ENCODE assay signal across 4 cellular contexts in genomic region chr7:140712392-140712791, GRCh38. TPM values are rescaled to one million over a fixed set of nuclear protein-coding genes. Genes with fewer than 3 reads are reported as not detected.
DNase-seq lines count a peak whose midpoint lies in the region; ATAC-seq, FAIRE-seq and TF ChIP-seq lines count a peak whose summit lies in the region.
"Not testable (repeated sequence)": the region's sequence is repeated elsewhere in the genome, so short reads cannot be mapped to it uniquely, and the experiment has no call there.

No MANE protein-coding gene starts in this region.

- BruUV-seq in K562 (replicated peaks; lab: Mats Ljungman, UMichigan) = not testable (repeated sequence)

- not testable (repeated sequence) for H3K79me2 ChIP-seq in K562 (ENCODE audit: control insufficient read depth, insufficient read depth, low read length)

- peaks cover 12% of the 10 kb centered on the region for H3K4me1 Mint-ChIP-seq in central memory CD8-positive, alpha-beta T cell
- peaks cover 37% of the 10 kb centered on the region in 2 donors for H3K4me1 Mint-ChIP-seq in natural killer cell

- TF ChIP-seq POLR2A in K562 (conservative IDR thresholded peaks at IDR 0.05) = not testable (repeated sequence)

- H3K9me3 Mint-ChIP-seq in central memory CD8-positive, alpha-beta T cell; natural killer cell: not testable (repeated sequence)

- not testable (repeated sequence) for H3K27me3 ChIP-seq in K562 (ENCODE audit: control insufficient read depth in 2 of 2, insufficient read depth in 2 of 2, low read length in 2 of 2)

- not testable (repeated sequence) for H2AFZ ChIP-seq in K562 (ENCODE audit: low read depth, low read length)

- POLR2A ChIA-PET in HEK293 (lab: Yijun Ruan, JAX); K562 (lab: Yijun Ruan, JAX): not testable (repeated sequence)

- in situ Hi-C loops in K562 (cut with MboI) = not testable (repeated sequence)

- not testable (repeated sequence) for FAIRE-seq in K562 (lab: Jason Lieb, UNC)

- not testable (repeated sequence) for H3K9ac ChIP-seq in K562 (ENCODE audit: insufficient read depth in 1 of 2, low read depth in 2 of 2, low read length in 2 of 2)

- not testable (repeated sequence) for H3K4me1 ChIP-seq in HEK293 (ENCODE audit: control insufficient read depth, insufficient read depth, low read length); K562 (replicated peaks in 1 of 2; ENCODE audit: control insufficient read depth in 2 of 2, insufficient read depth in 2 of 2, low read length in 2 of 2)

- intact Hi-C loops in K562 (cut with micrococcal nuclease); natural killer cell (cut with micrococcal nuclease): not testable (repeated sequence)

- ATAC-seq in K562; central memory CD8-positive, alpha-beta T cell (replicated peaks; ENCODE audit: extremely low read depth, poor library complexity, severe bottlenecking); natural killer cell: not testable (repeated sequence)

- CTCF ChIA-PET in HEK293 (lab: Yijun Ruan, JAX); K562 (lab: Yijun Ruan, JAX; ENCODE audit: low intra/inter-chr PET ratio): not testable (repeated sequence)

- H3K27ac ChIP-seq in HEK293 (ENCODE audit: extremely low read depth, low read depth, low read length); K562 (ENCODE audit: extremely low read depth, low read depth, low read length): not testable (repeated sequence)

- not testable (repeated sequence) for H3K36me3 Mint-ChIP-seq in central memory CD8-positive, alpha-beta T cell (ENCODE audit: insufficient read depth); natural killer cell

- not testable (repeated sequence) for H3K4me3 ChIP-seq in HEK293 (ENCODE audit: low read depth, low read length); K562

- DNase-seq in K562 (ENCODE audit: extremely low read depth in 1 of 4, low spot score in 3 of 4); central memory CD8-positive, alpha-beta T cell (ENCODE audit: low spot score in 2 of 2); natural killer cell: not testable (repeated sequence)

- not testable (repeated sequence) for TF ChIP-seq EP300 in K562 (IDR thresholded peaks at IDR 0.05; ENCODE audit: low read length)

- not testable (repeated sequence) for H3K9me1 ChIP-seq in K562 (ENCODE audit: control insufficient read depth, insufficient read depth, low read length)

- not testable (repeated sequence) for H3K27me3 Mint-ChIP-seq in central memory CD8-positive, alpha-beta T cell; natural killer cell (ENCODE audit: low read depth in 2 of 2)

- H3K36me3 ChIP-seq in HEK293 (ENCODE audit: control insufficient read depth in 2 of 2, insufficient read depth in 1 of 2, low read length in 2 of 2); K562 (ENCODE audit: control insufficient read depth, insufficient read depth, low read length): not testable (repeated sequence)

- peak overlapping the region; percentile 35 for H3K27ac Mint-ChIP-seq in central memory CD8-positive, alpha-beta T cell (ENCODE audit: low read depth)
- H3K27ac Mint-ChIP-seq in natural killer cell = peak overlapping the region in 1 of 2 donors; percentile 70

- TF ChIP-seq CTCF in HEK293 (tag by site-specific recombination; IDR thresholded peaks at IDR 0.05); K562 (IDR thresholded peaks at IDR 0.05 in 2 of 3, conservative IDR thresholded peaks at IDR 0.05 in 1 of 3; ENCODE audit: insufficient read depth in 2 of 3, low read depth in 1 of 3, low read length in 3 of 3); natural killer cell (IDR thresholded peaks at IDR 0.05): not testable (repeated sequence)

- not testable (repeated sequence) for TF ChIP-seq RAD21 in K562 (CRISPR knock-in tag; conservative IDR thresholded peaks at IDR 0.05 in 1 of 2, IDR thresholded peaks at IDR 0.05 in 1 of 2)

- H3K9me3 ChIP-seq in HEK293 (ENCODE audit: control insufficient read depth, insufficient read depth, low read depth, low read length); K562 (replicated peaks; ENCODE audit: control insufficient read depth, insufficient read depth, low read depth, low read length): not testable (repeated sequence)

- H3K4me2 ChIP-seq in K562 (ENCODE audit: insufficient read depth, low read length) = not testable (repeated sequence)

- not testable (repeated sequence) for H3K4me3 Mint-ChIP-seq in central memory CD8-positive, alpha-beta T cell
- peak overlapping the region; percentile 25 for H3K4me3 Mint-ChIP-seq in natural killer cell

- not testable (repeated sequence) for H4K20me1 ChIP-seq in K562 (replicated peaks; ENCODE audit: control insufficient read depth, insufficient read depth, low read length)

TF ChIP-seq in HEK293, 187 proteins besides CTCF, POLR2A, EP300 and RAD21:
- peak; percentile 51 for TF ChIP-seq ZNF529 (tag by site-specific recombination; IDR thresholded peaks at IDR 0.05; ENCODE audit: insufficient replicate concordance)

TF ChIP-seq in K562, 482 proteins besides CTCF, POLR2A, EP300 and RAD21:
- peak; percentile 96 for TF ChIP-seq ZNF507 (tag; conservative IDR thresholded peaks at IDR 0.05)
- TF ChIP-seq ZNF354B (CRISPR knock-in tag; IDR thresholded peaks at IDR 0.05) = peak; percentile 60; the same call in 1 of the 2 replicates

RNA-seq across cellular contexts. Expression of gene NDUFB2, which starts 15.9 kb away (rescaled TPM):
- total RNA-seq in K562 (2011; cell fraction: chromatin; rRNA removed; ENCODE audit: low replicate concordance) = 79.2 and 130 TPM in 2 replicates
- total RNA-seq in K562 (2011; cell fraction: nucleolus; rRNA removed) = 76.4 and 80.7 TPM in 2 replicates
- 109 and 165 TPM in 2 replicates for total RNA-seq in K562 (2011; cell fraction: nucleoplasm; rRNA removed)
- total RNA-seq in K562 (2014; rRNA removed) (303 and 359 TPM in 2 replicates), K562 (2014; rRNA removed; fragmentation: Illumina TruSeq; extraction: Trizol) (320 and 326 TPM in 2 replicates), K562 (2015; rRNA removed; fragmentation: Illumina TruSeq; extraction: Trizol) (273 and 287 TPM in 2 replicates), K562 (2021) (304 and 329 TPM in 2 replicates), natural killer cell (100 to 1,000 TPM; 152 to 177 (median 177) TPM)
- polyA plus RNA-seq in K562 (2011; rRNA removed) (540 and 563 TPM in 2 replicates), K562 (2014; fragmentation: Illumina TruSeq; extraction: Trizol) (220 and 292 TPM in 2 replicates), K562 (2014; fragmentation: Nextera tagmentation; extraction: Ambion mirVana) (1,000 to 10,000 TPM; 1,937 to 2,075 TPM), K562 (2014; rRNA removed) (465 and 510 TPM in 2 replicates)
- 1,462 and 1,579 TPM in 2 replicates for polyA plus RNA-seq in K562 (2011; cell fraction: cytosol; rRNA removed)
- 200 and 270 TPM in 2 replicates for polyA plus RNA-seq in K562 (2011; cell fraction: nucleus; rRNA removed)
- polyA plus RNA-seq in K562 (2012) = 195 and 484 TPM in 2 replicates
- polyA minus RNA-seq in K562 (2011; rRNA and poly(A)+ RNA removed) = 64.1 and 78.0 TPM in 2 replicates
- 36.6 and 38.4 TPM in 2 replicates for polyA minus RNA-seq in K562 (2011; cell fraction: cytosol; rRNA and poly(A)+ RNA removed)
- 20.3 and 43.4 TPM in 2 replicates for polyA minus RNA-seq in K562 (2011; cell fraction: nucleus; rRNA and poly(A)+ RNA removed)

RNA-seq across cellular contexts. Expression of gene ADCK2, which starts 39.6 kb away (rescaled TPM):
- total RNA-seq in K562 (2011; cell fraction: chromatin; rRNA removed; ENCODE audit: low replicate concordance) = 7.9 and 18.9 TPM in 2 replicates
- total RNA-seq in K562 (2011; cell fraction: nucleolus; rRNA removed) = 18.3 and 25.7 TPM in 2 replicates
- 16.6 and 17.8 TPM in 2 replicates for total RNA-seq in K562 (2011; cell fraction: nucleoplasm; rRNA removed)
- 10.6 and 12.9 TPM in 2 replicates for total RNA-seq in K562 (2014; rRNA removed)
- 9.1 and 10.3 TPM in 2 replicates for total RNA-seq in K562 (2014; rRNA removed; fragmentation: Illumina TruSeq; extraction: Trizol)
- total RNA-seq in K562 (2015; rRNA removed; fragmentation: Illumina TruSeq; extraction: Trizol) = 13.3 and 13.8 TPM in 2 replicates
- total RNA-seq in K562 (2021) = 13.8 and 14.3 TPM in 2 replicates
- polyA plus RNA-seq in K562 (2011; rRNA removed) = 12.0 and 12.8 TPM in 2 replicates
- 9.7 and 13.6 TPM in 2 replicates for polyA plus RNA-seq in K562 (2011; cell fraction: cytosol; rRNA removed)
- polyA plus RNA-seq in K562 (2011; cell fraction: nucleus; rRNA removed) = 7.2 and 7.7 TPM in 2 replicates
- polyA plus RNA-seq in K562 (2012) = 12.2 and 28.1 TPM in 2 replicates
- 7.7 and 9.4 TPM in 2 replicates for polyA plus RNA-seq in K562 (2014; fragmentation: Illumina TruSeq; extraction: Trizol)
- polyA plus RNA-seq in K562 (2014; fragmentation: Nextera tagmentation; extraction: Ambion mirVana) = 1 to 10 TPM in 1 of 2 experiments, under 1 TPM in 1; 0.08 to 1.1 TPM
- polyA plus RNA-seq in K562 (2014; rRNA removed) = 9.7 and 10.1 TPM in 2 replicates
- polyA minus RNA-seq in K562 (2011; rRNA and poly(A)+ RNA removed) = 13.7 and 15.8 TPM in 2 replicates
- 9.4 and 9.5 TPM in 2 replicates for polyA minus RNA-seq in K562 (2011; cell fraction: cytosol; rRNA and poly(A)+ RNA removed)
- polyA minus RNA-seq in K562 (2011; cell fraction: nucleus; rRNA and poly(A)+ RNA removed) = 5.8 and 8.3 TPM in 2 replicates
- total RNA-seq in natural killer cell = 10 to 100 TPM; 12.6 to 20.7 (median 15.8) TPM
